In the genomic region with DNA sequence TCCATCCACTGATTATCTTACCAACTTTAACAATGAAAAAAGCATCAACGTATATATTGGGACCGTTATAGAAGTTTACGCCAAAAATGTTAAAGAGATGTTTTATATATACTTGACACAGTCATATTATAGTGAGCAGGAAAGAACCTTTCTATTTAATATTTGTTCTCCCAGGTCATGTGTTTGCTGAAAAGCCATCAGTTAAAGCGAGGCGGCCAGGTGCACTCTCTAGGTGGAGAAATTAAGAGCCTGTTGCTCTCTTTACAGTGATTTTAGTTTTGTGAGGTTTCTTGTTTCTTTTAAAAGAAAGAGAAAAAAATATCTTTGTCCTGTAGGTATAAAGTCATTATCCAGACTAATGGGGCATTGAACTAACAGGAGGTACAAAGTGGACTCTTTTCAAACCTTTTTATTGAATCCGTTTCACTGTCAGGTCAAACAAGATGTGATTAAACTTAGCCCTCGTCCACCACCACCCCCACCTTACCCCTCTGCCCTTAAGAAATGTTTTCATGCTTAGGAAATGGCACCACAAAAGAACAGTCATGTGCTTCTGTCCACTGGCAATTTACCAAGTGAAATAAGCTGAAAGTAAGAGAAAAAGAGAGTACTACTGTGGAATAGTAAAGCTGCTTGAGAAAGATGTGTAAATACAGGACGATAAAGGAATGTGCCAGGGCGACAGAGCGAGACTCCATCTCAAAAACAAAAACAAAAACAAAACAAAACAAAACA, we compare ENCODE assay signal across 20 cellular contexts.
DNase-seq lines count a peak whose midpoint lies in the region; ATAC-seq and TF ChIP-seq lines count a peak whose summit lies in the region.
"Had no signal": no experiment of that assay in that cellular context is flagged by ENCODE, and none has a peak within 500 bp of the region (broad histone marks: within the 10 kb centered on the region; RNA-seq: fewer than 3 reads in every experiment).

No MANE protein-coding gene starts in this region.

- no peaks in the 10 kb centered on the region for H3K36me3 ChIP-seq in HEK293 (ENCODE audit: control insufficient read depth in 2 of 2, insufficient read depth in 1 of 2, low read length in 2 of 2)

- ATAC-seq in left ventricle myocardium superior: peak; percentile 48
- ATAC-seq in HG03439 (IDR thresholded peaks at IDR 0.05; ENCODE audit: unreplicated experiment): no peak
- ATAC-seq: activated T-cell treated with anti-CD3 and anti-CD28 coated beads, Interleukin-2, amount 50 U/mL, for 4 hours had no signal

- no peak for TF ChIP-seq CTCF in HEK293 (tag by site-specific recombination; IDR thresholded peaks at IDR 0.05)
- TF ChIP-seq CTCF in mesothelial cell of epicardium (IDR thresholded peaks at IDR 0.05; ENCODE audit: unreplicated experiment): no peak

- H3K4me1 ChIP-seq in HEK293 (ENCODE audit: control insufficient read depth, insufficient read depth, low read length): peaks cover 6% of the 10 kb centered on the region

- no peak overlapping the region for H3K27ac ChIP-seq in HEK293 (ENCODE audit: extremely low read depth, low read depth, low read length)

- H3K4me3 ChIP-seq in HEK293 (ENCODE audit: low read depth, low read length): no peak overlapping the region
- no peak overlapping the region for H3K4me3 ChIP-seq in skeletal muscle cell (ENCODE audit: low read depth, low read length)

- H3K27ac Mint-ChIP-seq in mesothelial cell of epicardium: no peak overlapping the region
- H3K27ac Mint-ChIP-seq: endodermal cell had no signal

- intact Hi-C loops in left ventricle myocardium superior (cut with micrococcal nuclease): no loop called here

- no peaks in the 10 kb centered on the region for H3K9me3 ChIP-seq in HEK293 (ENCODE audit: control insufficient read depth, insufficient read depth, low read depth, low read length)

- CTCF ChIA-PET in HEK293 (lab: Yijun Ruan, JAX): no interaction called here

- H3K4me1 Mint-ChIP-seq in mesothelial cell of epicardium: peaks cover 13% of the 10 kb centered on the region

- H3K9me3 Mint-ChIP-seq in mesothelial cell of epicardium: no peaks in the 10 kb centered on the region
- H3K9me3 Mint-ChIP-seq: endodermal cell had no signal

- DNase-seq in astrocyte of the hippocampus (ENCODE audit: low read depth, low spot score) (peak; percentile 79), left ventricle myocardium superior (no peak), skeletal muscle cell (ENCODE audit: low read depth) (peak; percentile 56), AG08396 (ENCODE audit: low spot score) (no peak), mesothelial cell of epicardium (ENCODE audit: low spot score in 2 of 2, unreplicated experiment in 2 of 2) (no peak)
- no peak for DNase-seq in activated CD4-positive, alpha-beta T cell treated with anti-CD3 and anti-CD28 coated beads, Interleukin-2, amount 50 U/mL, for 48 hours
- DNase-seq: activated CD4-positive, alpha-beta T cell treated with anti-CD3 and anti-CD28 coated beads for 4 hours; activated T-cell treated with anti-CD3 and anti-CD28 coated beads, Interleukin-2, amount 50 U/mL, for 4 hours; amniotic stem cell; endodermal cell; hypothalamus; midbrain; MV-4-11; NCI-H446 treated with DMSO at 0.1 percent for 48 hours; posterior cingulate gyrus; stimulated activated CD4-positive, alpha-beta T cell treated with anti-CD3 and anti-CD28 coated beads, Interleukin-4, amount 100 ng/mL, for 4 hours; stimulated activated naive CD4-positive, alpha-beta T cell; T-helper 2 cell had no signal

- H3K4me3 Mint-ChIP-seq in mesothelial cell of epicardium: no peak overlapping the region
- H3K4me3 Mint-ChIP-seq: activated T-cell treated with anti-CD3 and anti-CD28 coated beads, Interleukin-2, amount 50 U/mL, for 4 hours; endodermal cell had no signal

- H3K27me3 Mint-ChIP-seq in mesothelial cell of epicardium (ENCODE audit: low read depth): no peaks in the 10 kb centered on the region

- POLR2A ChIA-PET in HEK293 (lab: Yijun Ruan, JAX): no interaction called here

- H3K36me3 Mint-ChIP-seq in mesothelial cell of epicardium: no peaks in the 10 kb centered on the region

TF ChIP-seq in HEK293, 187 proteins besides CTCF, POLR2A, EP300 and RAD21:
- TF ChIP-seq ZNF398 (tag by site-specific recombination; IDR thresholded peaks at IDR 0.05) (0 out of 2 replicates have a peak, but pooled peaks have one; percentile 17), FEZF1 (tag by site-specific recombination; IDR thresholded peaks at IDR 0.05) (peak; percentile 82), ZIC2 (tag by site-specific recombination; IDR thresholded peaks at IDR 0.05) (no peak), PRDM1 (tag by site-specific recombination; IDR thresholded peaks at IDR 0.05) (peak; percentile 14; the same call in 1 of the 2 replicates)
TF ChIP-seq in HEK293: peak in this region for 3.

Comparison
In these comparisons a context has a peak if more than half of its experiments do, and no peak if none do; other contexts are left out.
1. DNase-seq: peak in astrocyte of the hippocampus (single experiment) and skeletal muscle cell (single experiment); none in left ventricle myocardium superior (single experiment), activated CD4-positive, alpha-beta T cell treated with anti-CD3 and anti-CD28 coated beads, Interleukin-2, amount 50 U/mL, for 48 hours (0 of 2), AG08396 (single experiment) and mesothelial cell of epicardium (0 of 2).